19 cellular contexts compared by ENCODE assay signal in the genomic region with DNA sequence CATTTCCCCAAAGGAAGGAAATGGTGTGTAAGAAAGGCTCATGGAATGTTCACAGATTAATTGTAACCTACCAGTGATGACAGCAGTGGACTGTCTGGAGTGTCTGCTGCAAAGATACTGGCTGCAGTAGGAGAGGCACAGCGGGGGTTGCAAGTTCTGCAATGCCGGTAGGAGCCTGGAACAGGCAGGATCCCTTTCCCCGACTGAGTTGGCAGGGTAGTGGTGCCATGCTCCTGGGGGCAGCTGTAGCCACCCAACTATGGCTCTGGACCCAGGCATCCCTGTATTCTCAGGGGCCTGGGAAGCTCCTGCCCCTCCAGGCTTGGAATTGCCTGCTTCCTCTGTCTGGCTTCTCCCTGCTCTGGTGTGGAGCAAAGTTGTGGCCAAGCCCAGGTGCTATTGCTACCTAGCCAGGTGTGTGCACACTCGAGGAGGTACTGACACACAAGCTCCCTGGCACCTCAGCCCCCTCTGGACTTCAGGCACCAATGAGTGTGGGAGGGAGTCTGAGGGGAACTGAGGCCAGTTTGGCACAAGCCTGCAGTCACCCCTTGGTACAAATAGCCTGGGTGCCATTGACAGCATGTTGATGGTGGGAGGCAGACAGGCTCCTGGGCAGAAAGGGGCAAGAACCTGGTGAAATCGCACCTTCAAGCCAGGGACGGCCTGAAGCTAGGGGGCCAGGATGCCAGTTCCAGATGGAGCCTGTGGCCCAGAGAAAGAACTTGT.
"Had no signal": no experiment of that assay in that cellular context is flagged by ENCODE, and none has a peak within 500 bp of the region (broad histone marks: within the 10 kb centered on the region; RNA-seq: fewer than 3 reads in every experiment).

No MANE protein-coding gene starts in this region.

- ATAC-seq: activated CD8-positive, alpha-beta T cell treated with anti-CD3 and anti-CD28 coated beads for 36 hours; activated naive CD4-positive, alpha-beta T cell treated with anti-CD3 and anti-CD28 coated beads, Interleukin-2, amount 50 U/mL, for 72 hours; gastroesophageal sphincter; pancreas; psoas muscle; right cardiac atrium had no signal

- H3K4me1 ChIP-seq: gastroesophageal sphincter, pancreas, psoas muscle had no signal

- H3K27ac Mint-ChIP-seq: activated CD8-positive, alpha-beta T cell treated with anti-CD3 and anti-CD28 coated beads for 36 hours; activated naive CD4-positive, alpha-beta T cell treated with anti-CD3 and anti-CD28 coated beads, Interleukin-2, amount 50 U/mL, for 72 hours; nephron; T-helper 1 cell treated with Interleukin-12 subunit alpha and Interleukin-12 subunit beta and Interleukin-4 antibody, amounts not matched to agents 30 μg/mL and 1 μg/mL, for 36 hours had no signal

- DNase-seq: activated CD4-positive, alpha-beta T cell treated with anti-CD3 and anti-CD28 coated beads for 48 hours; activated CD8-positive, alpha-beta T cell treated with anti-CD3 and anti-CD28 coated beads for 36 hours; activated gamma-delta T cell treated with Interleukin-2 at 50 U/mL for 16 hours; activated T-cell treated with anti-CD3 and anti-CD28 coated beads, Interleukin-2, amount 50 U/mL, for 1 hour; cerebellar nuclear complex; hypothalamus; left colon; mesenchymal stem cell; pancreas; stimulated activated naive CD4-positive, alpha-beta T cell; T1000 had no signal

- H3K9me3 Mint-ChIP-seq: activated CD8-positive, alpha-beta T cell treated with anti-CD3 and anti-CD28 coated beads for 36 hours; nephron; T-helper 1 cell treated with Interleukin-12 subunit alpha and Interleukin-12 subunit beta and Interleukin-4 antibody, amounts not matched to agents 30 μg/mL and 1 μg/mL, for 36 hours had no signal

- H3K27me3 Mint-ChIP-seq: activated CD8-positive, alpha-beta T cell treated with anti-CD3 and anti-CD28 coated beads for 36 hours had no signal

- H3K4me3 ChIP-seq: coronary artery, gastroesophageal sphincter, pancreas, psoas muscle, skin epidermis had no signal

- H3K9me3 ChIP-seq: pancreas, psoas muscle had no signal

- H3K27ac ChIP-seq: coronary artery, gastroesophageal sphincter, pancreas, psoas muscle, skin epidermis had no signal

- H3K36me3 ChIP-seq: gastroesophageal sphincter, pancreas had no signal

- H3K27me3 ChIP-seq: gastroesophageal sphincter, pancreas had no signal

- H3K4me3 Mint-ChIP-seq: activated CD8-positive, alpha-beta T cell treated with anti-CD3 and anti-CD28 coated beads for 36 hours; nephron; T-helper 1 cell treated with Interleukin-12 subunit alpha and Interleukin-12 subunit beta and Interleukin-4 antibody, amounts not matched to agents 30 μg/mL and 1 μg/mL, for 36 hours had no signal

- H3K36me3 Mint-ChIP-seq: activated naive CD4-positive, alpha-beta T cell treated with anti-CD3 and anti-CD28 coated beads, Interleukin-2, amount 50 U/mL, for 72 hours had no signal
